ENCODE assay signal across 25 cellular contexts in genomic region chr11:6900327-6900999, GRCh38. TPM values are rescaled to one million over a fixed set of nuclear protein-coding genes. Genes with fewer than 3 reads are reported as not detected.
DNase-seq lines count a peak whose midpoint lies in the region; ATAC-seq and TF ChIP-seq lines count a peak whose summit lies in the region.
"Had no signal": no experiment of that assay in that cellular context is flagged by ENCODE, and none has a peak within 500 bp of the region (broad histone marks: within the 10 kb centered on the region; RNA-seq: fewer than 3 reads in every experiment).

No MANE protein-coding gene starts in this region.

- intact Hi-C loops in testis (cut with DNase I; ENCODE audit: low total_unique reads) = no loop called here

- TF ChIP-seq CTCF in testis (IDR thresholded peaks at IDR 0.05) = no peak

- H3K9me3 ChIP-seq in testis = no peaks in the 10 kb centered on the region
- H3K9me3 ChIP-seq: esophagus muscularis mucosa, heart left ventricle had no signal

- H3K36me3 ChIP-seq in testis (ENCODE audit: low read depth, missing control alignments) = no peaks in the 10 kb centered on the region
- H3K36me3 ChIP-seq: esophagus muscularis mucosa, heart left ventricle had no signal

- no peak overlapping the region for H3K4me3 ChIP-seq in testis
- H3K4me3 ChIP-seq: dorsolateral prefrontal cortex, esophagus muscularis mucosa, heart left ventricle, lung, SK-N-MC, skin epidermis had no signal

- ATAC-seq in HG03175 (IDR thresholded peaks at IDR 0.05; ENCODE audit: unreplicated experiment) = no peak
- no peak for ATAC-seq in activated naive CD8-positive, alpha-beta T cell treated with anti-CD3 and anti-CD28 coated beads, Interleukin-2, amount 50 U/mL, for 24 hours
- ATAC-seq: heart left ventricle; naive thymus-derived CD4-positive, alpha-beta T cell had no signal

- no peaks in the 10 kb centered on the region for H3K4me1 ChIP-seq in testis
- H3K4me1 ChIP-seq: esophagus muscularis mucosa, heart left ventricle had no signal

- no peak overlapping the region for H3K27ac ChIP-seq in testis
- H3K27ac ChIP-seq: dorsolateral prefrontal cortex, esophagus muscularis mucosa, heart left ventricle, SK-N-MC, skin epidermis had no signal

- no peaks in the 10 kb centered on the region for H3K4me1 Mint-ChIP-seq in activated naive CD8-positive, alpha-beta T cell treated with anti-CD3 and anti-CD28 coated beads, Interleukin-2, amount 50 U/mL, for 24 hours
- H3K4me1 Mint-ChIP-seq: brain; naive thymus-derived CD4-positive, alpha-beta T cell had no signal

- WGBS in testis, 2 donors = 76 to 84% methylated on average over 2 of the region's 2 CpGs

- DNase-seq in ELR (ENCODE audit: low read depth) (peak; percentile 48), HS-5 (ENCODE audit: low read depth) (peak; percentile 26), SK-MEL-5 (ENCODE audit: low read depth, low spot score) (peak; percentile 11), iris pigment epithelial cell (ENCODE audit: low read depth) (peak; percentile 1), testis (no peak)
- DNase-seq in activated CD4-positive, alpha-beta T cell treated with anti-CD3 and anti-CD28 coated beads, Interleukin-2, amount 50 U/mL, for 4 hours = no peak
- DNase-seq in activated naive CD8-positive, alpha-beta T cell treated with anti-CD3 and anti-CD28 coated beads, Interleukin-2, amount 50 U/mL, for 24 hours = no peak
- DNase-seq: activated CD4-positive, alpha-beta T cell treated with anti-CD3 and anti-CD28 coated beads for 48 hours; activated naive CD4-positive, alpha-beta T cell treated with anti-CD3 and anti-CD28 coated beads for 36 hours; activated T-cell treated with anti-CD3 and anti-CD28 coated beads for 4 hours; Calu3; dorsolateral prefrontal cortex; HCEC 1CT; heart left ventricle; naive thymus-derived CD4-positive, alpha-beta T cell; NCI-H1436 treated with DMSO at 0.1 percent for 48 hours; NCI-H226; posterior cingulate gyrus; stimulated activated CD4-positive, alpha-beta T cell treated with anti-CD3 and anti-CD28 coated beads, Interleukin-4, amount 100 ng/mL, for 24 hours had no signal

- H3K27me3 ChIP-seq in testis = no peaks in the 10 kb centered on the region
- H3K27me3 ChIP-seq: esophagus muscularis mucosa, heart left ventricle had no signal

- no peaks in the 10 kb centered on the region for H3K9me3 Mint-ChIP-seq in activated naive CD8-positive, alpha-beta T cell treated with anti-CD3 and anti-CD28 coated beads, Interleukin-2, amount 50 U/mL, for 24 hours
- H3K9me3 Mint-ChIP-seq: activated naive CD4-positive, alpha-beta T cell treated with anti-CD3 and anti-CD28 coated beads for 36 hours; naive thymus-derived CD4-positive, alpha-beta T cell had no signal

- H3K4me3 Mint-ChIP-seq in activated naive CD8-positive, alpha-beta T cell treated with anti-CD3 and anti-CD28 coated beads, Interleukin-2, amount 50 U/mL, for 24 hours = no peak overlapping the region
- H3K4me3 Mint-ChIP-seq: activated naive CD4-positive, alpha-beta T cell treated with anti-CD3 and anti-CD28 coated beads for 36 hours; brain; naive thymus-derived CD4-positive, alpha-beta T cell had no signal

- H3K36me3 Mint-ChIP-seq in activated naive CD8-positive, alpha-beta T cell treated with anti-CD3 and anti-CD28 coated beads, Interleukin-2, amount 50 U/mL, for 24 hours (ENCODE audit: low read depth) = no peaks in the 10 kb centered on the region
- H3K36me3 Mint-ChIP-seq: brain; naive thymus-derived CD4-positive, alpha-beta T cell had no signal

- in situ Hi-C loops in SK-MEL-5 (cut with HindIII; ENCODE audit: low pct_unique_long_range_greater_than_20kb, low sequenced_read_pairs) = no loop called here

- no peak for TF ChIP-seq POLR2A in testis (IDR thresholded peaks at IDR 0.05)

- no peak overlapping the region for H3K27ac Mint-ChIP-seq in activated naive CD8-positive, alpha-beta T cell treated with anti-CD3 and anti-CD28 coated beads, Interleukin-2, amount 50 U/mL, for 24 hours
- H3K27ac Mint-ChIP-seq: activated naive CD4-positive, alpha-beta T cell treated with anti-CD3 and anti-CD28 coated beads for 36 hours; brain; naive thymus-derived CD4-positive, alpha-beta T cell had no signal

- H3K27me3 Mint-ChIP-seq in activated naive CD8-positive, alpha-beta T cell treated with anti-CD3 and anti-CD28 coated beads, Interleukin-2, amount 50 U/mL, for 24 hours = peaks cover 8% of the 10 kb centered on the region

RNA-seq across cellular contexts. Expression of gene OR2D2, which starts 8.2 kb away (rescaled TPM):
- not detected in 2 replicates for total RNA-seq in SK-MEL-5 (2014; rRNA removed; shearing (Covaris generic))
- polyA plus RNA-seq in SK-MEL-5 (2015; cell fraction: cytosol; rRNA removed) = not detected in 2 replicates
- polyA plus RNA-seq in SK-MEL-5 (2015; cell fraction: nucleus; rRNA removed) = 0.30 TPM in 1 of 2 replicates, not detected in the other
- 1 to 10 TPM; 2.8 to 3.2 TPM for total RNA-seq in testis
- not detected for polyA plus RNA-seq in testis (ENCODE audit: insufficient read depth, low read depth, low replicate concordance)
- total RNA-seq: activated naive CD4-positive, alpha-beta T cell treated with anti-CD3 and anti-CD28 coated beads for 36 hours; Calu3; esophagus muscularis mucosa; heart left ventricle had no signal
- polyA plus RNA-seq: heart left ventricle; lung; naive thymus-derived CD4-positive, alpha-beta T cell had no signal

RNA-seq across cellular contexts. Expression of gene OR2D3, which starts 20.3 kb away (rescaled TPM):
- not detected in 2 replicates for total RNA-seq in SK-MEL-5 (2014; rRNA removed; shearing (Covaris generic))
- polyA plus RNA-seq in SK-MEL-5 (2015; cell fraction: cytosol; rRNA removed) = not detected in 2 replicates
- polyA plus RNA-seq in SK-MEL-5 (2015; cell fraction: nucleus; rRNA removed) = not detected in 2 replicates
- not detected for total RNA-seq in testis
- not detected for polyA plus RNA-seq in testis (ENCODE audit: insufficient read depth, low read depth, low replicate concordance)
- total RNA-seq: activated naive CD4-positive, alpha-beta T cell treated with anti-CD3 and anti-CD28 coated beads for 36 hours; Calu3; dorsolateral prefrontal cortex; esophagus muscularis mucosa; heart left ventricle; lung; naive thymus-derived CD4-positive, alpha-beta T cell had no signal
- polyA plus RNA-seq: heart left ventricle; lung; naive thymus-derived CD4-positive, alpha-beta T cell had no signal

RNA-seq across cellular contexts. Expression of gene OR10A4, which starts 24.0 kb away (rescaled TPM):
- not detected in 2 replicates for total RNA-seq in SK-MEL-5 (2014; rRNA removed; shearing (Covaris generic))
- polyA plus RNA-seq in SK-MEL-5 (2015; cell fraction: cytosol; rRNA removed) = not detected in 2 replicates
- polyA plus RNA-seq in SK-MEL-5 (2015; cell fraction: nucleus; rRNA removed) = not detected in 2 replicates
- total RNA-seq in testis = not detected
- not detected for polyA plus RNA-seq in testis (ENCODE audit: insufficient read depth, low read depth, low replicate concordance)
- total RNA-seq: activated naive CD4-positive, alpha-beta T cell treated with anti-CD3 and anti-CD28 coated beads for 36 hours; Calu3; dorsolateral prefrontal cortex; esophagus muscularis mucosa; heart left ventricle; lung; naive thymus-derived CD4-positive, alpha-beta T cell had no signal
- polyA plus RNA-seq: heart left ventricle; lung; naive thymus-derived CD4-positive, alpha-beta T cell had no signal

RNA-seq across cellular contexts. Expression of gene ZNF215, which starts 25.8 kb away (rescaled TPM):
- total RNA-seq in SK-MEL-5 (2014; rRNA removed; shearing (Covaris generic)) = 5.5 and 6.1 TPM in 2 replicates
- polyA plus RNA-seq in SK-MEL-5 (2015; cell fraction: cytosol; rRNA removed) = 2.8 and 4.8 TPM in 2 replicates
- polyA plus RNA-seq in SK-MEL-5 (2015; cell fraction: nucleus; rRNA removed) = 33.8 and 34.7 TPM in 2 replicates
- total RNA-seq in testis = 1 to 10 TPM; 4.2 to 4.5 TPM
- polyA plus RNA-seq in testis (ENCODE audit: insufficient read depth, low read depth, low replicate concordance) = 2.7 TPM

RNA-seq across cellular contexts. Expression of gene OR10A2, which starts 37.6 kb away (rescaled TPM):
- total RNA-seq in SK-MEL-5 (2014; rRNA removed; shearing (Covaris generic)) = not detected in 2 replicates
- not detected in 2 replicates for polyA plus RNA-seq in SK-MEL-5 (2015; cell fraction: cytosol; rRNA removed)
- not detected in 2 replicates for polyA plus RNA-seq in SK-MEL-5 (2015; cell fraction: nucleus; rRNA removed)
- total RNA-seq in testis = not detected
- not detected for polyA plus RNA-seq in testis (ENCODE audit: insufficient read depth, low read depth, low replicate concordance)
- total RNA-seq: activated naive CD4-positive, alpha-beta T cell treated with anti-CD3 and anti-CD28 coated beads for 36 hours; Calu3; esophagus muscularis mucosa; heart left ventricle; lung had no signal
- polyA plus RNA-seq: heart left ventricle; lung; naive thymus-derived CD4-positive, alpha-beta T cell had no signal

Comparison
In these comparisons a context has a peak if more than half of its experiments do, and no peak if none do; other contexts are left out.
1. DNase-seq: peak in ELR (single experiment), HS-5 (single experiment), SK-MEL-5 (single experiment) and iris pigment epithelial cell (single experiment); none in activated CD4-positive, alpha-beta T cell treated with anti-CD3 and anti-CD28 coated beads, Interleukin-2, amount 50 U/mL, for 4 hours (0 of 2), activated naive CD8-positive, alpha-beta T cell treated with anti-CD3 and anti-CD28 coated beads, Interleukin-2, amount 50 U/mL, for 24 hours (single experiment) and testis (single experiment).